ENCODE assay signal across 1 cellular context in genomic region chr20:31934968-31935764, GRCh38.
TF ChIP-seq lines count a peak whose summit lies in the region.

No MANE protein-coding gene starts in this region.

TF ChIP-seq in K562, 482 proteins besides CTCF, POLR2A, EP300 and RAD21:
- TF ChIP-seq SNIP1 (IDR thresholded peaks at IDR 0.05; ENCODE audit: low read depth) (no peak), ETV5 (CRISPR knock-in tag; IDR thresholded peaks at IDR 0.05; ENCODE audit: low read depth) (no peak), SAFB (IDR thresholded peaks at IDR 0.05; ENCODE audit: borderline replicate concordance, low read depth, low read length) (no peak), MAFG (tag; conservative IDR thresholded peaks at IDR 0.05) (peak; percentile 68), CBFB (CRISPR knock-in tag; IDR thresholded peaks at IDR 0.05) (no peak), C11orf30 (IDR thresholded peaks at IDR 0.05; ENCODE audit: low read depth) (peak; percentile 73), RHOXF2B (CRISPR knock-in tag; conservative IDR thresholded peaks at IDR 0.05) (no peak), CEBPB (tag; IDR thresholded peaks at IDR 0.05) (no peak), MAFK (IDR thresholded peaks at IDR 0.05; ENCODE audit: low read length) (peak; percentile 29; the same call in 1 of the 2 replicates), FOXJ2 (tag; IDR thresholded peaks at IDR 0.05) (no peak), ZNF449 (CRISPR knock-in tag; IDR thresholded peaks at IDR 0.05) (no peak), SNAPC5 (CRISPR knock-in tag; IDR thresholded peaks at IDR 0.05) (no peak), ESRRB (CRISPR knock-in tag; IDR thresholded peaks at IDR 0.05; ENCODE audit: borderline replicate concordance) (no peak), ZMIZ1 (IDR thresholded peaks at IDR 0.05; ENCODE audit: low read depth in 2 of 2, low read length in 2 of 2) (no peak), HNRNPK (IDR thresholded peaks at IDR 0.05; ENCODE audit: low read depth, low read length, poor library complexity, severe bottlenecking) (no peak), ZNF431 (CRISPR knock-in tag; IDR thresholded peaks at IDR 0.05) (no peak), POU5F1 (IDR thresholded peaks at IDR 0.05; ENCODE audit: borderline replicate concordance, low read depth, low read length, partially characterized antibody) (no peak), ZNF316 (IDR thresholded peaks at IDR 0.05) (peak; percentile 68), MAFF (IDR thresholded peaks at IDR 0.05; ENCODE audit: low read length) (peak; percentile 47; the same call in 1 of the 2 replicates), DNMT1 (IDR thresholded peaks at IDR 0.05) (no peak)
- TF ChIP-seq, protein P1, sequence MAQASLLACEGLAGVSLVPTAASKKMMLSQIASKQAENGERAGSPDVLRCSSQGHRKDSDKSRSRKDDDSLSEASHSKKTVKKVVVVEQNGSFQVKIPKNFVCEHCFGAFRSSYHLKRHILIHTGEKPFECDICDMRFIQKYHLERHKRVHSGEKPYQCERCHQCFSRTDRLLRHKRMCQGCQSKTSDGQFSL (CRISPR knock-in tag; IDR thresholded peaks at IDR 0.05) = no peak
- TF ChIP-seq, protein P1 (tag; IDR thresholded peaks at IDR 0.05) = no peak
- TF ChIP-seq, protein P2, sequence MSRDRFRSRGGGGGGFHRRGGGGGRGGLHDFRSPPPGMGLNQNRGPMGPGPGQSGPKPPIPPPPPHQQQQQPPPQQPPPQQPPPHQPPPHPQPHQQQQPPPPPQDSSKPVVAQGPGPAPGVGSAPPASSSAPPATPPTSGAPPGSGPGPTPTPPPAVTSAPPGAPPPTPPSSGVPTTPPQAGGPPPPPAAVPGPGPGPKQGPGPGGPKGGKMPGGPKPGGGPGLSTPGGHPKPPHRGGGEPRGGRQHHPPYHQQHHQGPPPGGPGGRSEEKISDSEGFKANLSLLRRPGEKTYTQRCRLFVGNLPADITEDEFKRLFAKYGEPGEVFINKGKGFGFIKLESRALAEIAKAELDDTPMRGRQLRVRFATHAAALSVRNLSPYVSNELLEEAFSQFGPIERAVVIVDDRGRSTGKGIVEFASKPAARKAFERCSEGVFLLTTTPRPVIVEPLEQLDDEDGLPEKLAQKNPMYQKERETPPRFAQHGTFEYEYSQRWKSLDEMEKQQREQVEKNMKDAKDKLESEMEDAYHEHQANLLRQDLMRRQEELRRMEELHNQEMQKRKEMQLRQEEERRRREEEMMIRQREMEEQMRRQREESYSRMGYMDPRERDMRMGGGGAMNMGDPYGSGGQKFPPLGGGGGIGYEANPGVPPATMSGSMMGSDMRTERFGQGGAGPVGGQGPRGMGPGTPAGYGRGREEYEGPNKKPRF (IDR thresholded peaks at IDR 0.05; ENCODE audit: low read depth, low read length) = no peak
